11 cellular contexts compared by ENCODE assay signal in genomic region chr4:98482503-98482846, GRCh38.
DNase-seq lines count a peak whose midpoint lies in the region; ATAC-seq and TF ChIP-seq lines count a peak whose summit lies in the region.
"Had no signal": no experiment of that assay in that cellular context is flagged by ENCODE, and none has a peak within 500 bp of the region (broad histone marks: within the 10 kb centered on the region; RNA-seq: fewer than 3 reads in every experiment).

No MANE protein-coding gene starts in this region.

- no peaks in the 10 kb centered on the region for H3K9me3 Mint-ChIP-seq in activated naive CD4-positive, alpha-beta T cell treated with anti-CD3 and anti-CD28 coated beads, Interleukin-2, amount 50 U/mL, for 72 hours
- no peaks in the 10 kb centered on the region for H3K9me3 Mint-ChIP-seq in stimulated activated naive B cell treated with anti-CD40 and anti-IgM and Interleukin-4, amounts not matched to agents 10 μg/mL and 1 μg/mL and 100 μg/mL, for 72 hours

- no peak for DNase-seq in activated naive CD4-positive, alpha-beta T cell treated with anti-CD3 and anti-CD28 coated beads, Interleukin-2, amount 50 U/mL, for 72 hours (ENCODE audit: low spot score in 2 of 2)
- DNase-seq in activated naive CD4-positive, alpha-beta T cell treated with Interleukin-2 at 50 U/mL for 16 hours: no peak
- DNase-seq in stimulated activated naive B cell treated with anti-CD40 and anti-IgM and Interleukin-4, amounts not matched to agents 10 μg/mL and 1 μg/mL and 100 μg/mL, for 72 hours: no peak
- DNase-seq in HAP-1 (ENCODE audit: low spot score in 2 of 2) (no peak), GDM1 (lab: John Stamatoyannopoulos, UW) (no peak), AML-193 (lab: John Stamatoyannopoulos, UW) (no peak)
- DNase-seq: NCI-H1694, SHP77 had no signal

- H3K36me3 ChIP-seq in OCI-LY3 (replicated peaks; ENCODE audit: low read depth, low read length): peaks cover 3% of the 10 kb centered on the region
- no peaks in the 10 kb centered on the region for H3K36me3 ChIP-seq in HAP-1 (replicated peaks)
- H3K36me3 ChIP-seq: BLaER1 treated with 17β-estradiol and CSF1 and Interleukin-3, amounts not matched to agents 10 nM and 100 nM had no signal

- peaks cover 39% of the 10 kb centered on the region for H3K4me1 ChIP-seq in OCI-LY3 (ENCODE audit: low read length)
- no peaks in the 10 kb centered on the region for H3K4me1 ChIP-seq in HAP-1
- H3K4me1 ChIP-seq: BLaER1 treated with 17β-estradiol and CSF1 and Interleukin-3, amounts not matched to agents 10 nM and 100 nM had no signal

- peak overlapping the region; percentile 87 for H3K4me2 ChIP-seq in OCI-LY3 (ENCODE audit: low read length)
- H3K4me2 ChIP-seq: BLaER1 treated with 17β-estradiol and CSF1 and Interleukin-3, amounts not matched to agents 10 nM and 100 nM had no signal

- H3K36me3 Mint-ChIP-seq in activated naive CD4-positive, alpha-beta T cell treated with anti-CD3 and anti-CD28 coated beads, Interleukin-2, amount 50 U/mL, for 72 hours: peaks cover 0 to 26% of the 10 kb centered on the region in 2 donors
- peaks cover 2 to 3% of the 10 kb centered on the region in 2 donors for H3K36me3 Mint-ChIP-seq in stimulated activated naive B cell treated with anti-CD40 and anti-IgM and Interleukin-4, amounts not matched to agents 10 μg/mL and 1 μg/mL and 100 μg/mL, for 72 hours

- peaks cover 47 to 59% of the 10 kb centered on the region in 2 donors for H3K4me1 Mint-ChIP-seq in stimulated activated naive B cell treated with anti-CD40 and anti-IgM and Interleukin-4, amounts not matched to agents 10 μg/mL and 1 μg/mL and 100 μg/mL, for 72 hours

- no peak overlapping the region for H2AFZ ChIP-seq in OCI-LY3 (ENCODE audit: low read depth, low read length)

- no peaks in the 10 kb centered on the region for H3K27me3 ChIP-seq in OCI-LY3 (ENCODE audit: low read depth, low read length)
- H3K27me3 ChIP-seq in HAP-1 (ENCODE audit: low read depth): no peaks in the 10 kb centered on the region
- H3K27me3 ChIP-seq: BLaER1 treated with 17β-estradiol and CSF1 and Interleukin-3, amounts not matched to agents 10 nM and 100 nM had no signal

- H3K9ac ChIP-seq in OCI-LY3 (ENCODE audit: low read length): peak overlapping the region; percentile 41; the same call in 1 of the 2 replicates
- H3K9ac ChIP-seq: BLaER1 treated with 17β-estradiol and CSF1 and Interleukin-3, amounts not matched to agents 10 nM and 100 nM had no signal

- peak overlapping the region; percentile 58 for H3K4me3 ChIP-seq in OCI-LY3 (ENCODE audit: low read length)
- H3K4me3 ChIP-seq in HAP-1: no peak overlapping the region
- H3K4me3 ChIP-seq: BLaER1 treated with 17β-estradiol and CSF1 and Interleukin-3, amounts not matched to agents 10 nM and 100 nM had no signal

- no peak for TF ChIP-seq CTCF in OCI-LY3 (IDR thresholded peaks at IDR 0.05; ENCODE audit: low read depth, low read length)

- peak overlapping the region; percentile 72 to 79 for H3K4me3 Mint-ChIP-seq in stimulated activated naive B cell treated with anti-CD40 and anti-IgM and Interleukin-4, amounts not matched to agents 10 μg/mL and 1 μg/mL and 100 μg/mL, for 72 hours

- no peak for ATAC-seq in activated naive CD4-positive, alpha-beta T cell treated with anti-CD3 and anti-CD28 coated beads, Interleukin-2, amount 50 U/mL, for 72 hours
- peak; percentile 31 for ATAC-seq in HG02678 (IDR thresholded peaks at IDR 0.05; ENCODE audit: unreplicated experiment)
- peak; percentile 61 to 69 for ATAC-seq in stimulated activated naive B cell treated with anti-CD40 and anti-IgM and Interleukin-4, amounts not matched to agents 10 μg/mL and 1 μg/mL and 100 μg/mL, for 72 hours (replicated peaks)

- H3K27me3 Mint-ChIP-seq in stimulated activated naive B cell treated with anti-CD40 and anti-IgM and Interleukin-4, amounts not matched to agents 10 μg/mL and 1 μg/mL and 100 μg/mL, for 72 hours: no peaks in the 10 kb centered on the region

- no peaks in the 10 kb centered on the region for H4K20me1 ChIP-seq in OCI-LY3 (ENCODE audit: insufficient read depth, low read length)
- H4K20me1 ChIP-seq: BLaER1 treated with 17β-estradiol and CSF1 and Interleukin-3, amounts not matched to agents 10 nM and 100 nM had no signal

- H3K79me2 ChIP-seq in OCI-LY3 (ENCODE audit: low read length): peaks cover 6% of the 10 kb centered on the region; the same call in 1 of the 2 replicates

- H3K27ac Mint-ChIP-seq in activated naive CD4-positive, alpha-beta T cell treated with anti-CD3 and anti-CD28 coated beads, Interleukin-2, amount 50 U/mL, for 72 hours: peak overlapping the region; percentile 87 to 99
- peak overlapping the region; percentile 95 for H3K27ac Mint-ChIP-seq in stimulated activated naive B cell treated with anti-CD40 and anti-IgM and Interleukin-4, amounts not matched to agents 10 μg/mL and 1 μg/mL and 100 μg/mL, for 72 hours

- peak overlapping the region; percentile 65 for H3K27ac ChIP-seq in OCI-LY3 (ENCODE audit: low read length)
- H3K27ac ChIP-seq: BLaER1 treated with 17β-estradiol and CSF1 and Interleukin-3, amounts not matched to agents 10 nM and 100 nM had no signal

- in situ Hi-C loops in HAP-1 (cut with MboI; ENCODE audit: low sequenced_read_pairs): no loop called here

- no peaks in the 10 kb centered on the region for H3K9me3 ChIP-seq in OCI-LY3 (ENCODE audit: insufficient read depth, low read length)
- no peaks in the 10 kb centered on the region for H3K9me3 ChIP-seq in HAP-1
- H3K9me3 ChIP-seq: BLaER1 treated with 17β-estradiol and CSF1 and Interleukin-3, amounts not matched to agents 10 nM and 100 nM had no signal

Comparison
In these comparisons a context has a peak if more than half of its experiments do, and no peak if none do; other contexts are left out.
1. ATAC-seq: peak in HG02678 (single experiment) and stimulated activated naive B cell treated with anti-CD40 and anti-IgM and Interleukin-4, amounts not matched to agents 10 μg/mL and 1 μg/mL and 100 μg/mL, for 72 hours (2 of 2); none in activated naive CD4-positive, alpha-beta T cell treated with anti-CD3 and anti-CD28 coated beads, Interleukin-2, amount 50 U/mL, for 72 hours (0 of 2).